ENCODE assay signal across 8 cellular contexts in genomic region chr17:57605734-57606105, GRCh38.
DNase-seq lines count a peak whose midpoint lies in the region; ATAC-seq and TF ChIP-seq lines count a peak whose summit lies in the region.

No MANE protein-coding gene starts in this region.

- H3K79me2 ChIP-seq in DND-41 (ENCODE audit: insufficient read depth, low read length), result peaks cover 80% of the 10 kb centered on the region
- H3K79me2 ChIP-seq in GM23338 (replicated peaks; ENCODE audit: insufficient read depth), result no peaks in the 10 kb centered on the region

- H3K9me2 ChIP-seq in GM23338 (ENCODE audit: insufficient read depth), result no peaks in the 10 kb centered on the region

- no peak for DNase-seq in DND-41
- DNase-seq in GM23338 (ENCODE audit: low spot score), result no peak
- DNase-seq in WTC11 (ENCODE audit: low spot score), result no peak
- peak in 1 of 9 donors; percentile 70 for DNase-seq in naive thymus-derived CD4-positive, alpha-beta T cell
- DNase-seq in stimulated activated CD4-positive, alpha-beta T cell treated with anti-CD3 and anti-CD28 coated beads, Interleukin-12 subunit alpha, Interleukin-12 subunit beta, amount 100 ng/mL, for 4 hours, result no peak
- DNase-seq in progenitor cell of endocrine pancreas (ENCODE audit: low spot score, unreplicated experiment), result no peak
- DNase-seq in HCEC 1CT, result no peak
- no peak for DNase-seq in H4 (ENCODE audit: low spot score)

- H3K4me1 Mint-ChIP-seq in GM23338 (peaks cover 37% of the 10 kb centered on the region), WTC11 (peaks cover 42% of the 10 kb centered on the region), progenitor cell of endocrine pancreas (ENCODE audit: low read depth) (peaks cover 35% of the 10 kb centered on the region)
- peaks cover 42 to 81% (median 68%) of the 10 kb centered on the region in 7 donors for H3K4me1 Mint-ChIP-seq in naive thymus-derived CD4-positive, alpha-beta T cell

- H3K27ac ChIP-seq in DND-41 (ENCODE audit: low read length), result peak overlapping the region; percentile 98
- H3K27ac ChIP-seq in GM23338 (ENCODE audit: low read depth), result no peak overlapping the region
- peak overlapping the region; percentile 76 for H3K27ac ChIP-seq in naive thymus-derived CD4-positive, alpha-beta T cell (ENCODE audit: low read depth, low read length)

- intact Hi-C loops in naive thymus-derived CD4-positive, alpha-beta T cell (cut with micrococcal nuclease), result loop anchor here (2.0 to 10.0 kb wide), 4 partner anchors 161 to 363 kb away; partner anchors contain the start of gene MSI2 (in 2 of the 2)

- H3K27me3 Mint-ChIP-seq in GM23338 (ENCODE audit: insufficient read depth, low read depth, poor library complexity), result peaks cover 8% of the 10 kb centered on the region
- H3K27me3 Mint-ChIP-seq in WTC11 (ENCODE audit: low read depth), result no peaks in the 10 kb centered on the region
- no peaks in the 10 kb centered on the region for H3K27me3 Mint-ChIP-seq in naive thymus-derived CD4-positive, alpha-beta T cell
- H3K27me3 Mint-ChIP-seq in progenitor cell of endocrine pancreas, result no peaks in the 10 kb centered on the region

- ATAC-seq in DND-41 (ENCODE audit: insufficient read depth, low read depth), result peak; percentile 67
- ATAC-seq in GM23338, result peak; percentile 7
- peak; percentile 11 for ATAC-seq in WTC11
- ATAC-seq in naive thymus-derived CD4-positive, alpha-beta T cell, result peak; percentile 11

- H3K4me3 ChIP-seq in DND-41 (ENCODE audit: low read depth in 1 of 2, low read length in 2 of 2) (peak overlapping the region in 1 of 2 experiments; percentile 30; a peak in 2 of 4 replicates), GM23338 (no peak overlapping the region)
- peak overlapping the region; percentile 27 for H3K4me3 ChIP-seq in naive thymus-derived CD4-positive, alpha-beta T cell (ENCODE audit: low read length)

- H3K27me3 ChIP-seq in DND-41 (ENCODE audit: insufficient read depth, low read length, poor library complexity), result no peaks in the 10 kb centered on the region
- H3K27me3 ChIP-seq in GM23338 (ENCODE audit: insufficient read depth), result no peaks in the 10 kb centered on the region
- no peaks in the 10 kb centered on the region for H3K27me3 ChIP-seq in naive thymus-derived CD4-positive, alpha-beta T cell (ENCODE audit: control insufficient read depth in 2 of 2, insufficient read depth in 2 of 2, low read length in 2 of 2)

- peaks cover 71% of the 10 kb centered on the region for H3K4me1 ChIP-seq in DND-41 (ENCODE audit: insufficient read depth, low read length)
- peaks cover 3% of the 10 kb centered on the region; the same call in 1 of the 2 replicates for H3K4me1 ChIP-seq in GM23338 (ENCODE audit: insufficient read depth)
- H3K4me1 ChIP-seq in naive thymus-derived CD4-positive, alpha-beta T cell (ENCODE audit: control insufficient read depth in 2 of 2, insufficient read depth in 2 of 2, low read length in 2 of 2), result peaks cover 60 to 64% of the 10 kb centered on the region in 2 donors

- H3K4me2 ChIP-seq in DND-41 (ENCODE audit: insufficient read depth, low read length), result peak overlapping the region; percentile 55
- H3K4me2 ChIP-seq in GM23338, result no peak overlapping the region

- H3K9me3 ChIP-seq in DND-41 (ENCODE audit: insufficient read depth, low read length, severe bottlenecking), result no peaks in the 10 kb centered on the region
- no peaks in the 10 kb centered on the region for H3K9me3 ChIP-seq in naive thymus-derived CD4-positive, alpha-beta T cell (ENCODE audit: control insufficient read depth in 2 of 3, low read length in 3 of 3)

- H4K20me1 ChIP-seq in DND-41 (ENCODE audit: insufficient read depth, low read length) (peaks cover 2% of the 10 kb centered on the region; the same call in 1 of the 2 replicates), GM23338 (replicated peaks; ENCODE audit: insufficient read depth) (no peaks in the 10 kb centered on the region; the same call in 1 of the 2 replicates)

- H3K4me3 Mint-ChIP-seq in GM23338 (no peak overlapping the region), WTC11 (no peak overlapping the region), progenitor cell of endocrine pancreas (ENCODE audit: low read depth) (no peak overlapping the region)
- H3K4me3 Mint-ChIP-seq in naive thymus-derived CD4-positive, alpha-beta T cell, result peak overlapping the region; percentile 63 to 84 (median 70)

- CTCF ChIA-PET in WTC11 (lab: Charles Lee), result interaction anchor here (1.2 to 3.1 kb wide), 3 partner anchors 8 to 363 kb away, joined by 3 to 20 read pairs (median 5); no protein-coding TSS in a partner anchor
- CTCF ChIA-PET in naive thymus-derived CD4-positive, alpha-beta T cell (lab: Charles Lee), result interaction anchor here (0.6 to 1.4 kb wide), 3 partner anchors 66 to 362 kb away, joined by 3 to 5 read pairs (median 4); no protein-coding TSS in a partner anchor

- H3K27ac Mint-ChIP-seq in GM23338, result peak overlapping the region; percentile 56
- H3K27ac Mint-ChIP-seq in WTC11, result peak overlapping the region; percentile 68
- peak overlapping the region; percentile 89 to 100 (median 97) for H3K27ac Mint-ChIP-seq in naive thymus-derived CD4-positive, alpha-beta T cell
- H3K27ac Mint-ChIP-seq in progenitor cell of endocrine pancreas, result no peak overlapping the region

- no peaks in the 10 kb centered on the region for H3F3A ChIP-seq in GM23338 (replicated peaks; ENCODE audit: low read depth)

- peak; percentile 28 for TF ChIP-seq CTCF in DND-41 (IDR thresholded peaks at IDR 0.05; ENCODE audit: borderline replicate concordance, extremely low read depth, low read length, poor library complexity, severe bottlenecking)
- no peak for TF ChIP-seq CTCF in GM23338 (conservative IDR thresholded peaks at IDR 0.05; ENCODE audit: low read depth in 2 of 2)
- TF ChIP-seq CTCF in WTC11 (IDR thresholded peaks at IDR 0.05), result no peak
- no peak for TF ChIP-seq CTCF in progenitor cell of endocrine pancreas (IDR thresholded peaks at IDR 0.05; ENCODE audit: unreplicated experiment)

- H3K36me3 Mint-ChIP-seq in GM23338 (ENCODE audit: low read depth) (no peaks in the 10 kb centered on the region), WTC11 (no peaks in the 10 kb centered on the region), progenitor cell of endocrine pancreas (ENCODE audit: insufficient read depth) (no peaks in the 10 kb centered on the region)
- peaks cover 0 to 8% (median 1%) of the 10 kb centered on the region in 5 donors for H3K36me3 Mint-ChIP-seq in naive thymus-derived CD4-positive, alpha-beta T cell

- H3K9ac ChIP-seq in DND-41 (ENCODE audit: low read depth, low read length), result peak overlapping the region; percentile 63

- H3K9me3 Mint-ChIP-seq in GM23338 (no peaks in the 10 kb centered on the region), WTC11 (no peaks in the 10 kb centered on the region), progenitor cell of endocrine pancreas (ENCODE audit: low read depth) (no peaks in the 10 kb centered on the region)
- H3K9me3 Mint-ChIP-seq in naive thymus-derived CD4-positive, alpha-beta T cell, result no peaks in the 10 kb centered on the region

- POLR2A ChIA-PET in WTC11 (lab: Charles Lee), result interaction anchor here (0.6 kb wide), 1 partner anchor 284 kb away, joined by 4 read pairs; no protein-coding TSS in a partner anchor
- POLR2A ChIA-PET in naive thymus-derived CD4-positive, alpha-beta T cell (lab: Charles Lee), result interaction anchor here (0.8 to 2.5 kb wide), 2 partner anchors 18 to 67 kb away, joined by 4 to 7 read pairs; no protein-coding TSS in a partner anchor

- H3K36me3 ChIP-seq in DND-41 (ENCODE audit: insufficient read depth, low read length) (peaks cover 76% of the 10 kb centered on the region), GM23338 (ENCODE audit: insufficient read depth) (no peaks in the 10 kb centered on the region)
- H3K36me3 ChIP-seq in naive thymus-derived CD4-positive, alpha-beta T cell (ENCODE audit: control insufficient read depth in 2 of 3, insufficient read depth in 3 of 3, low read length in 3 of 3), result no peaks in the 10 kb centered on the region

- no peak overlapping the region for H2AFZ ChIP-seq in DND-41 (ENCODE audit: low read depth, low read length)
- H2AFZ ChIP-seq in GM23338, result no peak overlapping the region

TF ChIP-seq in GM23338, 12 proteins besides CTCF, POLR2A, EP300 and RAD21 (continues in another document):
- TF ChIP-seq JUNB (IDR thresholded peaks at IDR 0.05; ENCODE audit: unreplicated experiment) (no peak), ZNF331 (CRISPR knock-in tag; IDR thresholded peaks at IDR 0.05; ENCODE audit: low read depth) (no peak)
- TF ChIP-seq, protein P1, sequence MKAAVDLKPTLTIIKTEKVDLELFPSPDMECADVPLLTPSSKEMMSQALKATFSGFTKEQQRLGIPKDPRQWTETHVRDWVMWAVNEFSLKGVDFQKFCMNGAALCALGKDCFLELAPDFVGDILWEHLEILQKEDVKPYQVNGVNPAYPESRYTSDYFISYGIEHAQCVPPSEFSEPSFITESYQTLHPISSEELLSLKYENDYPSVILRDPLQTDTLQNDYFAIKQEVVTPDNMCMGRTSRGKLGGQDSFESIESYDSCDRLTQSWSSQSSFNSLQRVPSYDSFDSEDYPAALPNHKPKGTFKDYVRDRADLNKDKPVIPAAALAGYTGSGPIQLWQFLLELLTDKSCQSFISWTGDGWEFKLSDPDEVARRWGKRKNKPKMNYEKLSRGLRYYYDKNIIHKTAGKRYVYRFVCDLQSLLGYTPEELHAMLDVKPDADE (IDR thresholded peaks at IDR 0.05), result no peak

TF ChIP-seq in WTC11, 78 proteins besides CTCF, POLR2A, EP300 and RAD21 (continues in another document):
- no peak for TF ChIP-seq NR2C2 (CRISPR knock-in tag; IDR thresholded peaks at IDR 0.05)
- TF ChIP-seq SMAD3 (CRISPR knock-in tag; IDR thresholded peaks at IDR 0.05; ENCODE audit: borderline replicate concordance), result no peak
- no peak for TF ChIP-seq GTF2I (CRISPR knock-in tag; conservative IDR thresholded peaks at IDR 0.05)

Comparison
In these comparisons a context has a peak if more than half of its experiments do, and no peak if none do; other contexts are left out.
1. ATAC-seq: peak in every context shown above with its lines; median percentile 67 in DND-41; 11 in WTC11; 11 in naive thymus-derived CD4-positive, alpha-beta T cell; 7 in GM23338.
2. H3K4me3 Mint-ChIP-seq: peak in naive thymus-derived CD4-positive, alpha-beta T cell (10 of 10); none in GM23338 (single experiment), WTC11 (single experiment) and progenitor cell of endocrine pancreas (single experiment).